Comparison of ENCODE assay signal across 16 cellular contexts in genomic region chr5:150085950-150086715, GRCh38. TPM values are rescaled to one million over a fixed set of nuclear protein-coding genes. Genes with fewer than 3 reads are reported as not detected.
DNase-seq lines count a peak whose midpoint lies in the region; ATAC-seq, FAIRE-seq and TF ChIP-seq lines count a peak whose summit lies in the region.
"Had no signal": no experiment of that assay in that cellular context is flagged by ENCODE, and none has a peak within 500 bp of the region (broad histone marks: within the 10 kb centered on the region; RNA-seq: fewer than 3 reads in every experiment).

CSF1R (minus strand) TSS chr5:150086554; CDS start chr5:150086427, 127 bp downstream.

- H3K9me3 ChIP-seq in aorta (ENCODE audit: control insufficient read depth, low read length), result no peaks in the 10 kb centered on the region

- no peak within 1 kb of the TSS for H3K4me3 Mint-ChIP-seq in osteocyte (ENCODE audit: unreplicated experiment)
- no peak within 1 kb of the TSS for H3K4me3 Mint-ChIP-seq in T-helper 2 cell treated with Interferon-gamma antibody and Interleukin-4, amounts not matched to agents 5 μg/mL and 100 μg/mL, for 36 hours
- H3K4me3 Mint-ChIP-seq: HFFc6; natural killer cell treated with Interleukin-12 subunit alpha and Interleukin-12 subunit beta and Interleukin-15 and Interleukin-18, amount 100 ng/mL, for 72 hours had no signal

- FAIRE-seq in H54 (lab: Jason Lieb, UNC), result no peak

- no peak within 1 kb of the TSS for H3K27ac ChIP-seq in aorta (ENCODE audit: low read depth in 1 of 2, low read length in 2 of 2)
- H3K27ac ChIP-seq: hepatocyte had no signal

- DNase-seq in activated CD8-positive, alpha-beta memory T cell treated with anti-CD3 and anti-CD28 coated beads for 24 hours, result peak; percentile 35
- DNase-seq in activated CD8-positive, alpha-beta memory T cell treated with anti-CD3 and anti-CD28 coated beads, Interleukin-2, amount 50 U/mL, for 48 hours, result no peak
- DNase-seq in globus pallidus (ENCODE audit: low spot score) (peak; percentile 45), osteocyte (ENCODE audit: extremely low spot score, unreplicated experiment) (peak; percentile 73), aorta (no peak), NCI-H2196 (lab: John Stamatoyannopoulos, UW; ENCODE audit: unreplicated experiment) (no peak), H54 (ENCODE audit: insufficient read length, low spot score) (no peak)
- no peak for DNase-seq in T-helper 2 cell treated with Interferon-gamma antibody and Interleukin-4, amounts not matched to agents 5 μg/mL and 100 μg/mL, for 36 hours (ENCODE audit: low spot score)
- DNase-seq: activated gamma-delta T cell; HFFc6; NCI-H1436; stimulated activated CD4-positive, alpha-beta T cell treated with anti-CD3 and anti-CD28 coated beads, Interleukin-4, amount 100 ng/mL, for 24 hours had no signal

- no peaks in the 10 kb centered on the region for H3K4me1 ChIP-seq in aorta (ENCODE audit: control insufficient read depth in 1 of 2, insufficient read depth in 2 of 2, low read length in 2 of 2)

- peaks cover 2% of the 10 kb centered on the region for H3K4me1 Mint-ChIP-seq in osteocyte (ENCODE audit: unreplicated experiment)
- H3K4me1 Mint-ChIP-seq in T-helper 2 cell treated with Interferon-gamma antibody and Interleukin-4, amounts not matched to agents 5 μg/mL and 100 μg/mL, for 36 hours (ENCODE audit: low read depth), result peaks cover 3% of the 10 kb centered on the region

- no peaks in the 10 kb centered on the region for H3K27me3 ChIP-seq in aorta (ENCODE audit: control insufficient read depth in 1 of 2, insufficient read depth in 2 of 2, low read length in 1 of 2)
- H3K27me3 ChIP-seq: hepatocyte had no signal

- H3K27ac Mint-ChIP-seq in osteocyte (ENCODE audit: unreplicated experiment), result no peak within 1 kb of the TSS
- no peak within 1 kb of the TSS for H3K27ac Mint-ChIP-seq in T-helper 2 cell treated with Interferon-gamma antibody and Interleukin-4, amounts not matched to agents 5 μg/mL and 100 μg/mL, for 36 hours
- H3K27ac Mint-ChIP-seq: HFFc6; natural killer cell treated with Interleukin-12 subunit alpha and Interleukin-12 subunit beta and Interleukin-15 and Interleukin-18, amount 100 ng/mL, for 72 hours had no signal

- WGBS in aorta, 2 donors, result 87 to 90% methylated on average over 9 of the region's 9 CpGs

- H3K9me3 Mint-ChIP-seq in osteocyte (ENCODE audit: unreplicated experiment), result no peaks in the 10 kb centered on the region
- no peaks in the 10 kb centered on the region for H3K9me3 Mint-ChIP-seq in T-helper 2 cell treated with Interferon-gamma antibody and Interleukin-4, amounts not matched to agents 5 μg/mL and 100 μg/mL, for 36 hours
- H3K9me3 Mint-ChIP-seq: HFFc6; natural killer cell treated with Interleukin-12 subunit alpha and Interleukin-12 subunit beta and Interleukin-15 and Interleukin-18, amount 100 ng/mL, for 72 hours had no signal

- ATAC-seq in aorta (ENCODE audit: low FRiP score), result no peak

- no peaks in the 10 kb centered on the region for H3K36me3 ChIP-seq in aorta (ENCODE audit: control insufficient read depth in 1 of 2, insufficient read depth in 2 of 2, low read length in 1 of 2)

- no peak for TF ChIP-seq POLR2A in H54 (IDR thresholded peaks at IDR 0.05; ENCODE audit: low read depth, low read length)

- no peak within 1 kb of the TSS for H3K4me3 ChIP-seq in aorta (ENCODE audit: low read length in 2 of 2)
- H3K4me3 ChIP-seq: hepatocyte had no signal

- H3K27me3 Mint-ChIP-seq in osteocyte (ENCODE audit: unreplicated experiment), result peaks cover 16% of the 10 kb centered on the region
- peaks cover 27% of the 10 kb centered on the region for H3K27me3 Mint-ChIP-seq in T-helper 2 cell treated with Interferon-gamma antibody and Interleukin-4, amounts not matched to agents 5 μg/mL and 100 μg/mL, for 36 hours (ENCODE audit: low read depth)

- no peak for TF ChIP-seq CTCF in osteocyte (IDR thresholded peaks at IDR 0.05)

- no peaks in the 10 kb centered on the region for H3K36me3 Mint-ChIP-seq in osteocyte (ENCODE audit: unreplicated experiment)
- H3K36me3 Mint-ChIP-seq in T-helper 2 cell treated with Interferon-gamma antibody and Interleukin-4, amounts not matched to agents 5 μg/mL and 100 μg/mL, for 36 hours (ENCODE audit: low read depth), result no peaks in the 10 kb centered on the region
- H3K36me3 Mint-ChIP-seq: natural killer cell treated with Interleukin-12 subunit alpha and Interleukin-12 subunit beta and Interleukin-15 and Interleukin-18, amount 100 ng/mL, for 72 hours had no signal

- intact Hi-C loops in aorta (cut with DNase I), result no loop called here

RNA-seq across cellular contexts. Expression of gene CSF1R, which starts in this region (rescaled TPM):
- 1.1 and 1.2 TPM in 2 replicates for total RNA-seq in osteocyte
- 100 to 1,000 TPM in 1 of 2 donors, 10 to 100 TPM in 1; 35.3 to 125 TPM for total RNA-seq in aorta
- 10 to 100 TPM in 1 of 2 donors, 1 to 10 TPM in 1; 3.4 to 15.0 TPM for polyA plus RNA-seq in aorta
- total RNA-seq: A673, dermis microvascular lymphatic vessel endothelial cell had no signal

Comparison
In these comparisons a context has a peak if more than half of its experiments do, and no peak if none do; other contexts are left out.
1. RNA of gene CSF1R (total RNA-seq): 35.3 to 125 TPM in aorta; 1.1 to 1.2 TPM in osteocyte; every median in the first group is over 10 times any median in the second.
2. DNase-seq: peak in activated CD8-positive, alpha-beta memory T cell treated with anti-CD3 and anti-CD28 coated beads for 24 hours (single experiment), globus pallidus (single experiment) and osteocyte (single experiment); none in activated CD8-positive, alpha-beta memory T cell treated with anti-CD3 and anti-CD28 coated beads, Interleukin-2, amount 50 U/mL, for 48 hours (single experiment), aorta (0 of 2), NCI-H2196 (single experiment), T-helper 2 cell treated with Interferon-gamma antibody and Interleukin-4, amounts not matched to agents 5 μg/mL and 100 μg/mL, for 36 hours (single experiment) and H54 (single experiment).